ENCODE assay signal across 9 cellular contexts in the genomic region with DNA sequence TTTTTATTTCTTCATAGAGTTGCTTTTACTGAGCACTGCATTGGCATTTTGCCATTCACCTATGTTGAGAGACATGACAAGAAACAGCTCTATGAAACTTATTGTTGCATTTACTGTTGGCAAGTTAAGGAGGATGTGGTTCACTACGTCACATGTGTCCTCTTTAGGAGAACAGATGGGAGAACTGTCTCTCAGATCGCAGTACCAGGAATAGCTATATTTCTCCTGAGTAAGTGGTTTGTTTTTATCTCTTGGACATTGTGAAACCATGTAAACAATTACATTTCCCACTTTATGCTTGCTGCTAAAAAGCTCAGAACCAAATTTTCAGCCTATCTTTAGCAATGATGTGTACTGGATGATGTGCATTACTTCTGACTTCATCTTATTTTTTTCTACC. TPM values are rescaled to one million over a fixed set of nuclear protein-coding genes. Genes with fewer than 3 reads are reported as not detected.
DNase-seq lines count a peak whose midpoint lies in the region; ATAC-seq and TF ChIP-seq lines count a peak whose summit lies in the region.
"Had no signal": no experiment of that assay in that cellular context is flagged by ENCODE, and none has a peak within 500 bp of the region (broad histone marks: within the 10 kb centered on the region; RNA-seq: fewer than 3 reads in every experiment).

No MANE protein-coding gene starts in this region.

- intact Hi-C loops in sciatic nerve (cut with DNase I): no loop called here

- H3K9me2 ChIP-seq in Loucy (replicated peaks; ENCODE audit: low read depth, low read length): no peaks in the 10 kb centered on the region

- H3K27ac ChIP-seq in effector memory CD4-positive, alpha-beta T cell (ENCODE audit: insufficient read depth, low read length, poor library complexity, severe bottlenecking): no peak overlapping the region
- no peak overlapping the region for H3K27ac ChIP-seq in coronary artery

- H3K79me2 ChIP-seq in Loucy (ENCODE audit: insufficient read depth, low read length): no peaks in the 10 kb centered on the region

- H4K20me1 ChIP-seq in Loucy (ENCODE audit: insufficient read depth, low read length, poor library complexity, severe bottlenecking): no peaks in the 10 kb centered on the region

- peaks cover 30% of the 10 kb centered on the region for H3K4me1 ChIP-seq in Loucy (ENCODE audit: insufficient read depth, low read length, poor library complexity, severe bottlenecking)
- peaks cover 13% of the 10 kb centered on the region for H3K4me1 ChIP-seq in effector memory CD4-positive, alpha-beta T cell (ENCODE audit: control insufficient read depth, insufficient read depth, low read length, poor library complexity, severe bottlenecking)

- no peak for DNase-seq in effector memory CD4-positive, alpha-beta T cell
- DNase-seq in sciatic nerve (ENCODE audit: low spot score) (no peak), coronary artery (ENCODE audit: low spot score) (no peak), NCI-H2081 treated with DMSO at 0.1 percent for 48 hours (lab: John Stamatoyannopoulos, UW) (no peak), SHP77 (lab: John Stamatoyannopoulos, UW) (no peak)
- DNase-seq: activated CD4-positive, alpha-beta T cell treated with anti-CD3 and anti-CD28 coated beads for 1 hour; Karpas-422 had no signal

- no peaks in the 10 kb centered on the region for H3F3A ChIP-seq in Loucy (ENCODE audit: low read depth)

- H3K9me3 ChIP-seq in Loucy (ENCODE audit: insufficient read depth, low read depth, low read length): no peaks in the 10 kb centered on the region
- no peaks in the 10 kb centered on the region for H3K9me3 ChIP-seq in effector memory CD4-positive, alpha-beta T cell (ENCODE audit: control insufficient read depth, low read length)

- H3K4me3 ChIP-seq in Loucy (ENCODE audit: low read length, poor library complexity, severe bottlenecking) (peak overlapping the region; percentile 44), coronary artery (no peak overlapping the region)
- peak overlapping the region; percentile 16 for H3K4me3 ChIP-seq in effector memory CD4-positive, alpha-beta T cell (ENCODE audit: insufficient read depth, low read depth, low read length, poor library complexity, severe bottlenecking)

- no peak overlapping the region for H2AFZ ChIP-seq in Loucy (ENCODE audit: low read length)

- peak; percentile 68 for ATAC-seq in GM21390 (IDR thresholded peaks at IDR 0.05; ENCODE audit: unreplicated experiment)
- ATAC-seq in sciatic nerve: peak; percentile 86

- TF ChIP-seq CTCF in Loucy (conservative IDR thresholded peaks at IDR 0.05; ENCODE audit: low read length): no peak
- TF ChIP-seq CTCF in coronary artery (IDR thresholded peaks at IDR 0.05): no peak

- no peaks in the 10 kb centered on the region for H3K27me3 ChIP-seq in Loucy (ENCODE audit: insufficient read depth, low read length, poor library complexity, severe bottlenecking)
- no peaks in the 10 kb centered on the region for H3K27me3 ChIP-seq in effector memory CD4-positive, alpha-beta T cell (replicated peaks; ENCODE audit: control insufficient read depth, insufficient read depth, low read length, poor library complexity, severe bottlenecking)

- H3K4me2 ChIP-seq in Loucy (ENCODE audit: low read depth, low read length, poor library complexity, severe bottlenecking): peak overlapping the region; percentile 62

- no peaks in the 10 kb centered on the region; the same call in 1 of the 2 replicates for H3K36me3 ChIP-seq in Loucy (ENCODE audit: insufficient read depth, low read length)
- H3K36me3 ChIP-seq in effector memory CD4-positive, alpha-beta T cell (ENCODE audit: control insufficient read depth, insufficient read depth, low read length): no peaks in the 10 kb centered on the region

- peak overlapping the region; percentile 57 for H3K9ac ChIP-seq in Loucy (ENCODE audit: low read depth, low read length, poor library complexity, severe bottlenecking)

RNA-seq across cellular contexts. Expression of gene PSMA1, which starts 34.8 kb away (rescaled TPM):
- total RNA-seq in sciatic nerve: 100 TPM

RNA-seq across cellular contexts. Expression of gene COPB1, which starts 55.3 kb away (rescaled TPM):
- 86.6 TPM for total RNA-seq in sciatic nerve
